3 cellular contexts compared by ENCODE assay signal in genomic region chr2:96553176-96553956, GRCh38.
TF ChIP-seq lines count a peak whose summit lies in the region.

No MANE protein-coding gene starts in this region.

TF ChIP-seq in SK-N-SH, 30 proteins besides CTCF, POLR2A, EP300 and RAD21 (continues in another document):
- no peak for TF ChIP-seq REST (IDR thresholded peaks at IDR 0.05; ENCODE audit: low read depth, low read length)
- TF ChIP-seq JUND (IDR thresholded peaks at IDR 0.05): no peak
- TF ChIP-seq RXRA (IDR thresholded peaks at IDR 0.05; ENCODE audit: borderline replicate concordance, low read depth): no peak
- TF ChIP-seq MXI1 (IDR thresholded peaks at IDR 0.05; ENCODE audit: low read depth, low read length): no peak
- no peak for TF ChIP-seq ELF1 (IDR thresholded peaks at IDR 0.05)
- no peak for TF ChIP-seq MEF2A (IDR thresholded peaks at IDR 0.05; ENCODE audit: borderline replicate concordance, low read depth)
- no peak for TF ChIP-seq IRF3 (IDR thresholded peaks at IDR 0.05; ENCODE audit: low read depth, low read length)
- no peak for TF ChIP-seq USF1 (IDR thresholded peaks at IDR 0.05; ENCODE audit: borderline replicate concordance, low read depth)
- no peak for TF ChIP-seq FOSL2 (IDR thresholded peaks at IDR 0.05; ENCODE audit: borderline replicate concordance, low read depth)
- TF ChIP-seq MAX (IDR thresholded peaks at IDR 0.05; ENCODE audit: low read depth): no peak
- TF ChIP-seq EZH2phosphoT487 (IDR thresholded peaks at IDR 0.05; ENCODE audit: borderline replicate concordance, low read depth): no peak
- TF ChIP-seq SIN3A (IDR thresholded peaks at IDR 0.05; ENCODE audit: borderline replicate concordance, low read depth, low read length): no peak
- TF ChIP-seq SMC3 (IDR thresholded peaks at IDR 0.05; ENCODE audit: low read depth, low read length): no peak
- no peak for TF ChIP-seq RFX5 (IDR thresholded peaks at IDR 0.05; ENCODE audit: low read length)
- no peak for TF ChIP-seq NRF1 (IDR thresholded peaks at IDR 0.05; ENCODE audit: low read depth, low read length)
- no peak for TF ChIP-seq FOXJ3 (CRISPR knock-in tag; IDR thresholded peaks at IDR 0.05)
- no peak for TF ChIP-seq GABPA (IDR thresholded peaks at IDR 0.05; ENCODE audit: low read depth)

TF ChIP-seq in SK-N-SH treated with all-trans-retinoic acid at 6 μM for 48 hours, 23 proteins besides CTCF, POLR2A, EP300 and RAD21:
- TF ChIP-seq PPARA (CRISPR knock-in tag; IDR thresholded peaks at IDR 0.05; ENCODE audit: borderline replicate concordance): no peak
- no peak for TF ChIP-seq GLIS3 (CRISPR knock-in tag; IDR thresholded peaks at IDR 0.05)
- TF ChIP-seq TSHZ2 (CRISPR knock-in tag; IDR thresholded peaks at IDR 0.05): no peak
- no peak for TF ChIP-seq ZNF8 (CRISPR knock-in tag; IDR thresholded peaks at IDR 0.05)

TF ChIP-seq in HepG2, 621 proteins besides CTCF, POLR2A, EP300 and RAD21:
- TF ChIP-seq ZBTB39 (CRISPR knock-in tag; IDR thresholded peaks at IDR 0.05) (0 out of 2 replicates have a peak, but pooled peaks have one; percentile 39), ZBTB3 (CRISPR knock-in tag; IDR thresholded peaks at IDR 0.05; ENCODE audit: borderline replicate concordance, low read depth) (no peak), PHB2 (IDR thresholded peaks at IDR 0.05; ENCODE audit: partially characterized antibody) (no peak), FOXO4 (CRISPR knock-in tag; conservative IDR thresholded peaks at IDR 0.05) (0 out of 2 replicates have a peak, but pooled peaks have one; percentile 39), MXD1 (CRISPR knock-in tag; IDR thresholded peaks at IDR 0.05) (0 out of 2 replicates have a peak, but pooled peaks have one; percentile 28), ATF4 (CRISPR knock-in tag; IDR thresholded peaks at IDR 0.05) (no peak), AGO2 (optimal IDR thresholded peaks at IDR 0.05; ENCODE audit: low read depth, low read length) (peak; percentile 63), ZNF749 (CRISPR knock-in tag; IDR thresholded peaks at IDR 0.05; ENCODE audit: borderline replicate concordance) (no peak), POLR2AphosphoS5 (IDR thresholded peaks at IDR 0.05; ENCODE audit: low read depth, low read length) (0 out of 2 replicates have a peak, but pooled peaks have one; percentile 9), ZC3H13 (CRISPR knock-in tag; IDR thresholded peaks at IDR 0.05) (no peak; the same call in 1 of the 2 replicates), ZNF768 (CRISPR knock-in tag; IDR thresholded peaks at IDR 0.05) (peak; percentile 9; the same call in 1 of the 2 replicates), ZSCAN29 (CRISPR knock-in tag; conservative IDR thresholded peaks at IDR 0.05) (no peak), SAFB2 (CRISPR knock-in tag; IDR thresholded peaks at IDR 0.05; ENCODE audit: borderline replicate concordance, low read depth) (0 out of 2 replicates have a peak, but pooled peaks have one; percentile 15), ZNF263 (CRISPR knock-in tag; IDR thresholded peaks at IDR 0.05) (0 out of 2 replicates have a peak, but pooled peaks have one; percentile 37), BORCS8-MEF2B (CRISPR knock-in tag; IDR thresholded peaks at IDR 0.05) (0 out of 2 replicates have a peak, but pooled peaks have one; percentile 22)
